In genomic region chr6:169070506-169071176, GRCh38 we compare ENCODE assay signal across 9 cellular contexts.
DNase-seq lines count a peak whose midpoint lies in the region; ATAC-seq and TF ChIP-seq lines count a peak whose summit lies in the region.
"Had no signal": no experiment of that assay in that cellular context is flagged by ENCODE, and none has a peak within 500 bp of the region (broad histone marks: within the 10 kb centered on the region; RNA-seq: fewer than 3 reads in every experiment).

No MANE protein-coding gene starts in this region.

- no peak overlapping the region for H3K4me3 Mint-ChIP-seq in CD8-positive, alpha-beta memory T cell
- H3K4me3 Mint-ChIP-seq: dendritic cell treated with granulocyte-macrophage colony-stimulating factor and Interleukin-4, amounts not matched to agents 40 ng/mL and 50 ng/mL, for 4 days had no signal

- no peak for TF ChIP-seq POLR2A in sigmoid colon (IDR thresholded peaks at IDR 0.05)

- CTCF ChIA-PET in CD8-positive, alpha-beta memory T cell (lab: Charles Lee): no interaction called here

- intact Hi-C loops in sigmoid colon (cut with DNase I): loop anchor here (2.0 to 10.0 kb wide), 4 partner anchors 86 to 454 kb away; no protein-coding TSS in a partner anchor

- TF ChIP-seq EP300 in sigmoid colon (IDR thresholded peaks at IDR 0.05): peak in 3 of 4 donors; percentile 7 to 87 (median 43)

- no peaks in the 10 kb centered on the region for H3K9me3 Mint-ChIP-seq in CD8-positive, alpha-beta memory T cell

- H3K4me3 ChIP-seq in cardiac muscle cell (no peak overlapping the region), sigmoid colon (no peak overlapping the region)
- H3K4me3 ChIP-seq in CD8-positive, alpha-beta memory T cell (ENCODE audit: low read length): no peak overlapping the region

- no peaks in the 10 kb centered on the region for H3K36me3 Mint-ChIP-seq in CD8-positive, alpha-beta memory T cell

- 58 to 77% methylated on average over 14 of the region's 14 CpGs for WGBS in sigmoid colon, 2 donors

- no peaks in the 10 kb centered on the region for H3K9me3 ChIP-seq in cardiac muscle cell (ENCODE audit: low read depth)
- H3K9me3 ChIP-seq in sigmoid colon: no peaks in the 10 kb centered on the region
- no peaks in the 10 kb centered on the region for H3K9me3 ChIP-seq in CD8-positive, alpha-beta memory T cell (ENCODE audit: low read length)

- no peak for ATAC-seq in HG02852 (IDR thresholded peaks at IDR 0.05; ENCODE audit: unreplicated experiment)

- TF ChIP-seq CTCF in cardiac muscle cell (IDR thresholded peaks at IDR 0.05; ENCODE audit: low read depth, low read length): peak; percentile 11
- TF ChIP-seq CTCF in sigmoid colon (IDR thresholded peaks at IDR 0.05): peak in 1 of 4 experiments; percentile 4

- peak; percentile 100 for DNase-seq in GM04503 (ENCODE audit: low read depth)
- peak; percentile 68 for DNase-seq in SW480 (ENCODE audit: low spot score)
- peak in 1 of 2 donors; percentile 98 for DNase-seq in cardiac muscle cell (ENCODE audit: low read depth in 1 of 2, low spot score in 1 of 2)
- peak; percentile 97 for DNase-seq in sigmoid colon
- DNase-seq in NCI-H510A treated with DMSO at 0.1 percent for 48 hours (lab: John Stamatoyannopoulos, UW): no peak
- no peak for DNase-seq in activated gamma-delta T cell (lab: John Stamatoyannopoulos, UW)
- no peak for DNase-seq in CD8-positive, alpha-beta memory T cell

- no peak overlapping the region for H3K27ac Mint-ChIP-seq in CD8-positive, alpha-beta memory T cell
- H3K27ac Mint-ChIP-seq: dendritic cell treated with granulocyte-macrophage colony-stimulating factor and Interleukin-4, amounts not matched to agents 40 ng/mL and 50 ng/mL, for 4 days had no signal

- POLR2A ChIA-PET in CD8-positive, alpha-beta memory T cell (lab: Charles Lee): interaction anchor here (0.7 kb wide), 1 partner anchor 11 kb away, joined by 3 read pairs; no protein-coding TSS in a partner anchor

- peaks cover 0 to 14% of the 10 kb centered on the region in 2 donors for H3K27me3 Mint-ChIP-seq in CD8-positive, alpha-beta memory T cell
- H3K27me3 Mint-ChIP-seq: dendritic cell treated with granulocyte-macrophage colony-stimulating factor and Interleukin-4, amounts not matched to agents 40 ng/mL and 50 ng/mL, for 4 days had no signal

- no peak overlapping the region for H3K27ac ChIP-seq in cardiac muscle cell
- H3K27ac ChIP-seq in sigmoid colon: peak overlapping the region; percentile 62 to 89 (median 79)
- no peak overlapping the region for H3K27ac ChIP-seq in CD8-positive, alpha-beta memory T cell (ENCODE audit: low read depth, low read length)

- no peaks in the 10 kb centered on the region for H3K4me1 ChIP-seq in cardiac muscle cell (ENCODE audit: low read depth)
- peaks cover 0 to 59% (median 53%) of the 10 kb centered on the region in 4 donors for H3K4me1 ChIP-seq in sigmoid colon
- H3K4me1 ChIP-seq in CD8-positive, alpha-beta memory T cell (ENCODE audit: insufficient read depth, low read length): no peaks in the 10 kb centered on the region

- no peaks in the 10 kb centered on the region for H3K4me1 Mint-ChIP-seq in CD8-positive, alpha-beta memory T cell

- no peaks in the 10 kb centered on the region for H3K36me3 ChIP-seq in cardiac muscle cell
- H3K36me3 ChIP-seq in sigmoid colon: no peaks in the 10 kb centered on the region
- H3K36me3 ChIP-seq in CD8-positive, alpha-beta memory T cell (ENCODE audit: insufficient read depth, low read length): no peaks in the 10 kb centered on the region

- H3K27me3 ChIP-seq in cardiac muscle cell: no peaks in the 10 kb centered on the region
- no peaks in the 10 kb centered on the region for H3K27me3 ChIP-seq in sigmoid colon
- no peaks in the 10 kb centered on the region for H3K27me3 ChIP-seq in CD8-positive, alpha-beta memory T cell (ENCODE audit: insufficient read depth, low read length, poor library complexity, severe bottlenecking)

Comparison
In these comparisons a context has a peak if more than half of its experiments do, and no peak if none do; other contexts are left out.
1. DNase-seq: peak in GM04503 (single experiment), SW480 (single experiment) and sigmoid colon (single experiment); none in NCI-H510A treated with DMSO at 0.1 percent for 48 hours (single experiment), activated gamma-delta T cell (single experiment) and CD8-positive, alpha-beta memory T cell (0 of 5).
2. H3K27ac ChIP-seq: peak in sigmoid colon (4 of 4); none in cardiac muscle cell (single experiment) and CD8-positive, alpha-beta memory T cell (single experiment).